ENCODE assay signal across 11 cellular contexts in genomic region chr1:30715216-30715615, GRCh38. TPM values are rescaled to one million over a fixed set of nuclear protein-coding genes. Genes with fewer than 3 reads are reported as not detected.
DNase-seq lines count a peak whose midpoint lies in the region; ATAC-seq and TF ChIP-seq lines count a peak whose summit lies in the region.
"Had no signal": no experiment of that assay in that cellular context is flagged by ENCODE, and none has a peak within 500 bp of the region (broad histone marks: within the 10 kb centered on the region; RNA-seq: fewer than 3 reads in every experiment).

No MANE protein-coding gene starts in this region.

- H3K27me3 Mint-ChIP-seq in glutamatergic neuron (ENCODE audit: unreplicated experiment): peaks cover 11% of the 10 kb centered on the region

- intact Hi-C loops in PC-9 (cut with micrococcal nuclease; ENCODE audit: unreplicated experiment): loop anchor here (5.0 kb wide), 1 partner anchor 82 kb away; no protein-coding TSS in a partner anchor
- intact Hi-C loops in aorta (cut with DNase I): loop anchor here in 1 of 2 donors (5.0 kb wide), 1 partner anchor 1478 kb away; the partner anchor contains the start of gene PTPRU
- intact Hi-C loops in spleen (cut with DNase I; ENCODE audit: low total_unique reads): loop anchor here (10.0 kb wide), 1 partner anchor 1480 kb away; the partner anchor contains the start of genes MECR and PTPRU

- peaks cover 8% of the 10 kb centered on the region for H3K9me3 Mint-ChIP-seq in glutamatergic neuron (ENCODE audit: unreplicated experiment)

- peaks cover 4% of the 10 kb centered on the region for H3K36me3 Mint-ChIP-seq in glutamatergic neuron (ENCODE audit: unreplicated experiment)

- H3K79me2 ChIP-seq in PC-9 (ENCODE audit: low read depth): no peaks in the 10 kb centered on the region

- CTCF ChIA-PET in PC-9 (lab: Charles Lee): no interaction called here

- no peak for ATAC-seq in aorta (ENCODE audit: low FRiP score)

- H3K9me2 ChIP-seq in PC-9 (ENCODE audit: insufficient read depth): no peaks in the 10 kb centered on the region

- no TSS peak for BruUV-seq in PC-9 (replicated peaks; lab: Mats Ljungman, UMichigan)

- H3K27ac ChIP-seq in PC-9: no peak overlapping the region
- H3K27ac ChIP-seq in aorta (ENCODE audit: low read depth in 1 of 2, low read length in 2 of 2): no peak overlapping the region
- no peak overlapping the region for H3K27ac ChIP-seq in spleen
- H3K27ac ChIP-seq: ovary had no signal

- H2AFZ ChIP-seq in PC-9: no peak overlapping the region

- no peak for DNase-seq in AG09319 (ENCODE audit: extremely low read depth, low read depth)
- DNase-seq in ELR (ENCODE audit: low read depth): peak; percentile 20
- no peak for DNase-seq in PC-9
- DNase-seq in glutamatergic neuron: peak; percentile 75
- DNase-seq in aorta: no peak
- no peak for DNase-seq in spleen
- no peak for DNase-seq in T1000 (lab: John Stamatoyannopoulos, UW)
- DNase-seq in globus pallidus (ENCODE audit: low spot score): no peak
- DNase-seq: NCI-H774 had no signal

- H3K27ac Mint-ChIP-seq in glutamatergic neuron (ENCODE audit: unreplicated experiment): no peak overlapping the region

- 90 to 93% methylated on average over 2 of the region's 2 CpGs for WGBS in aorta, 2 donors
- 83 to 98% (median 93%) methylated on average over 2 of the region's 2 CpGs for WGBS in spleen, 5 donors

- H3K4me3 Mint-ChIP-seq in glutamatergic neuron (ENCODE audit: unreplicated experiment): no peak overlapping the region

- no peaks in the 10 kb centered on the region for H3F3A ChIP-seq in PC-9 (ENCODE audit: insufficient read depth, low read depth)

- H3K4me3 ChIP-seq in PC-9 (no peak overlapping the region), aorta (ENCODE audit: low read length in 2 of 2) (no peak overlapping the region), spleen (no peak overlapping the region)
- H3K4me3 ChIP-seq: ovary had no signal

- no peaks in the 10 kb centered on the region for H3K36me3 ChIP-seq in PC-9 (ENCODE audit: low read depth)
- no peaks in the 10 kb centered on the region for H3K36me3 ChIP-seq in aorta (ENCODE audit: control insufficient read depth in 1 of 2, insufficient read depth in 2 of 2, low read length in 1 of 2)
- H3K36me3 ChIP-seq in spleen: no peaks in the 10 kb centered on the region
- H3K36me3 ChIP-seq: ovary had no signal

- POLR2A ChIA-PET in PC-9 (lab: Charles Lee; ENCODE audit: unreplicated experiment): no interaction called here

- 0 out of 2 replicates have a peak, but pooled peaks cover 5% of the 10 kb centered on the region for H3K4me1 ChIP-seq in PC-9 (replicated peaks; ENCODE audit: insufficient read depth)
- no peaks in the 10 kb centered on the region for H3K4me1 ChIP-seq in aorta (ENCODE audit: control insufficient read depth in 1 of 2, insufficient read depth in 2 of 2, low read length in 2 of 2)
- peaks cover 0 to 23% (median 17%) of the 10 kb centered on the region in 6 donors for H3K4me1 ChIP-seq in spleen

- H4K20me1 ChIP-seq in PC-9 (ENCODE audit: insufficient read depth): no peaks in the 10 kb centered on the region; the same call in 1 of the 2 replicates

- H3K4me2 ChIP-seq in PC-9: no peak overlapping the region

- H3K27me3 ChIP-seq in PC-9 (ENCODE audit: insufficient read depth, low read depth) (no peaks in the 10 kb centered on the region), aorta (ENCODE audit: control insufficient read depth in 1 of 2, insufficient read depth in 2 of 2, low read length in 1 of 2) (no peaks in the 10 kb centered on the region), spleen (replicated peaks in 1 of 7) (no peaks in the 10 kb centered on the region)
- H3K27me3 ChIP-seq: ovary had no signal

- TF ChIP-seq POLR2A in spleen (IDR thresholded peaks at IDR 0.05): no peak

- peaks cover 29% of the 10 kb centered on the region for H3K4me1 Mint-ChIP-seq in glutamatergic neuron (ENCODE audit: low read depth, unreplicated experiment)

- no peaks in the 10 kb centered on the region for H3K9me3 ChIP-seq in PC-9 (ENCODE audit: insufficient read depth, low read depth)
- H3K9me3 ChIP-seq in aorta (ENCODE audit: control insufficient read depth, low read length): no peaks in the 10 kb centered on the region
- H3K9me3 ChIP-seq in spleen: peaks cover 0 to 12% (median 9%) of the 10 kb centered on the region in 8 donors
- H3K9me3 ChIP-seq: ovary had no signal

- TF ChIP-seq CTCF in AG09319 (IDR thresholded peaks at IDR 0.05; ENCODE audit: low read depth, low read length) (peak; percentile 25), PC-9 (conservative IDR thresholded peaks at IDR 0.05) (peak; percentile 60), glutamatergic neuron (IDR thresholded peaks at IDR 0.05; ENCODE audit: partially characterized antibody, unreplicated experiment) (peak; percentile 92), spleen (IDR thresholded peaks at IDR 0.05 in 8 of 11, conservative IDR thresholded peaks at IDR 0.05 in 3 of 11) (peak in 5 of 11 experiments; percentile 13 to 40 (median 25))

RNA-seq across cellular contexts. Expression of gene MATN1, which starts 8.2 kb away (rescaled TPM):
- total RNA-seq in PC-9 (2021) (0.37 and 0.50 TPM in 2 replicates), glutamatergic neuron (ENCODE audit: unreplicated experiment) (0.22 TPM), aorta (under 1 TPM in 1 of 2 donors, not detected in 1; 0.42 TPM), spleen (1 to 10 TPM in 1 of 7 donors, under 1 TPM in 5, not detected in 1; 0.30 to 1.1 (median 0.69) TPM)
- polyA plus RNA-seq in aorta (not detected), spleen (under 1 TPM; 0.04 to 0.08 (median 0.06) TPM)
- total RNA-seq: HT1080 had no signal

RNA-seq across cellular contexts. Expression of gene LAPTM5, which starts 42.4 kb away (rescaled TPM):
- total RNA-seq in PC-9 (2021): 4.0 and 5.0 TPM in 2 replicates
- total RNA-seq in glutamatergic neuron (ENCODE audit: unreplicated experiment): 0.56 TPM
- total RNA-seq in aorta: 100 to 1,000 TPM; 114 to 116 TPM
- polyA plus RNA-seq in aorta: 100 to 1,000 TPM in 1 of 2 donors, 10 to 100 TPM in 1; 18.0 to 122 TPM
- total RNA-seq in spleen: 100 to 1,000 TPM; 473 to 747 (median 586) TPM
- polyA plus RNA-seq in spleen: 100 to 1,000 TPM; 419 to 691 (median 502) TPM

Comparison
In these comparisons a context has a peak if more than half of its experiments do, and no peak if none do; other contexts are left out.
1. DNase-seq: peak in ELR (single experiment) and glutamatergic neuron (single experiment); none in AG09319 (single experiment), PC-9 (0 of 2), aorta (0 of 2), spleen (single experiment), T1000 (single experiment) and globus pallidus (single experiment).
2. RNA of gene LAPTM5, which starts 42.4 kb away (total RNA-seq): 473 to 747 TPM in spleen and 114 to 116 TPM in aorta; 4.0 to 5.0 TPM in PC-9 and 0.56 TPM in glutamatergic neuron (single experiment); every median in the first group is over 10 times any median in the second.